In the genomic region with DNA sequence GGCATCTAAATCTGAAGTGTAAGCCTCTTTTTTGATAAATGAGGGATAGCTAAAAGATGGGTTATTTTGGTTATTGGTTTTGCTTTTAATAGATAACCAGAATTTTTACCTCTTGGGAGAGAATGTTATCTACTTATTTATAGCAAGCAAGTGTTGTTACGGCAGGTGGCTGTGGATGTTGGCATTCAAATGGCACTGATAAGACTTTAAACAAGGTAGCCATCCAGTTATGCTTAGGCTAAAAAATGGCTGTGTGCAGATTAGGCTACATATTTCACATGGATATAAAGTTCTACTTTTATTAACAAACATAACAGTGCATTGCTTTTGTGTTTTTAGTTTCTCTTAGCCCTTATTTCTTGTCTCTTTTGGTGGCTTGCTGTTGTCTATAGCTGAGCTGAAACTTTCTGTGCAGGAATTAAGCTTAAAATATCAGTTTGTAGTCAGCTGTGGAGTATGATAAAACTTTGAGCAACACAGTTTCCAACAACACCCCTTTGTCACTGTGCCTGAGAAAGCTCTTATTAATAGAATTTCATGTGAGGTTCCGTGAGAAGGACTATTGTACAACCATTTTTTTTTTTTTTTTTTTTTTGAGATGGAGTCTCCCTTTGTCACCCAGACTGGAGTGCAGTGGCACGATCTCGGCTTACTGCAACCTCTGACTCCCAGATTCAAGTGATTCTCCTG, we compare ENCODE assay signal across 1 cellular context.
TF ChIP-seq lines count a peak whose summit lies in the region.

No MANE protein-coding gene starts in this region.

TF ChIP-seq in H1, 55 proteins besides CTCF, POLR2A, EP300 and RAD21:
- TF ChIP-seq BACH1 (IDR thresholded peaks at IDR 0.05; ENCODE audit: low read length) = no peak
- TF ChIP-seq KDM5A (IDR thresholded peaks at IDR 0.05; ENCODE audit: low read length) = no peak
- no peak for TF ChIP-seq KDM1A (IDR thresholded peaks at IDR 0.05; ENCODE audit: borderline replicate concordance, low read length)
- no peak for TF ChIP-seq EZH2 (IDR thresholded peaks at IDR 0.05; ENCODE audit: low read depth, low read length, severe bottlenecking)
- TF ChIP-seq CHD2 (IDR thresholded peaks at IDR 0.05; ENCODE audit: low read length) = no peak
- no peak for TF ChIP-seq POLR2AphosphoS5 (IDR thresholded peaks at IDR 0.05; ENCODE audit: low read depth, low read length)
- TF ChIP-seq TBP (IDR thresholded peaks at IDR 0.05; ENCODE audit: low read depth, low read length) = no peak
- no peak for TF ChIP-seq YY1 (IDR thresholded peaks at IDR 0.05; ENCODE audit: low read depth, low read length)
- TF ChIP-seq ATF2 (IDR thresholded peaks at IDR 0.05; ENCODE audit: low read length) = no peak
- TF ChIP-seq JUN (IDR thresholded peaks at IDR 0.05; ENCODE audit: low read depth, low read length) = no peak
TF ChIP-seq in H1: peak in this region for 0.
